14 cellular contexts compared by ENCODE assay signal in the genomic region with DNA sequence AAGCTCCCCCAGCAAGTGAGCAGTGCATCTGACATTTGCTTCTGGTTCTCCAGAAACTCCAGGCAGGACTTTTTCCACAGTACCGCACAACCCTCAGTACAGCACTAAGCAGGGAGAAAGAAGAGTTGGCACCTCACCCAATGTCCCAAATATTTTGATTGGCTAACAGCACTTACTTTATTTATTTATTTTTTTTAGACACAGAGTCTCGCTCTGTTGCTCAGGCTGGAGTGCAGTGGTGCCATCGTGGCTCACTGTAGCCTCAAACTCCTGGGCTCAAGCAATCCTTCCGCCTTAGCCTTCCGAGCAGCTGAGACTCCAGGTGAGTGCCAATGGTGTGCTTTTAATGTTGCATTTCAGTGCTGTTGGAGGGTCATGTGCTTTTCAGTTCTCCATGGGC.
DNase-seq lines count a peak whose midpoint lies in the region; ATAC-seq and TF ChIP-seq lines count a peak whose summit lies in the region.
"Had no signal": no experiment of that assay in that cellular context is flagged by ENCODE, and none has a peak within 500 bp of the region (broad histone marks: within the 10 kb centered on the region; RNA-seq: fewer than 3 reads in every experiment).

No MANE protein-coding gene starts in this region.

- TF ChIP-seq POLR2A in lower leg skin (IDR thresholded peaks at IDR 0.05), result no peak

- no peaks in the 10 kb centered on the region for H3K9me3 Mint-ChIP-seq in activated CD4-positive, alpha-beta T cell treated with anti-CD3 and anti-CD28 coated beads, Interleukin-2, amount 10 ng/mL, durations not matched to agents 24 days and 14 days
- H3K9me3 Mint-ChIP-seq in type B pancreatic cell (no peaks in the 10 kb centered on the region), osteocyte (ENCODE audit: unreplicated experiment) (no peaks in the 10 kb centered on the region)
- H3K9me3 Mint-ChIP-seq: CD4-positive, alpha-beta memory T cell had no signal

- no peak overlapping the region for H3K27ac Mint-ChIP-seq in activated CD4-positive, alpha-beta T cell treated with anti-CD3 and anti-CD28 coated beads, Interleukin-2, amount 10 ng/mL, durations not matched to agents 24 days and 14 days
- H3K27ac Mint-ChIP-seq in type B pancreatic cell (no peak overlapping the region), osteocyte (ENCODE audit: unreplicated experiment) (no peak overlapping the region)
- H3K27ac Mint-ChIP-seq: CD14-positive monocyte; CD4-positive, alpha-beta memory T cell had no signal

- no peak for ATAC-seq in HG02642 (IDR thresholded peaks at IDR 0.05; ENCODE audit: poor library complexity, unreplicated experiment)

- no peaks in the 10 kb centered on the region for H3K36me3 Mint-ChIP-seq in activated CD4-positive, alpha-beta T cell treated with anti-CD3 and anti-CD28 coated beads, Interleukin-2, amount 10 ng/mL, durations not matched to agents 24 days and 14 days (ENCODE audit: low read depth)
- no peaks in the 10 kb centered on the region for H3K36me3 Mint-ChIP-seq in type B pancreatic cell
- no peaks in the 10 kb centered on the region for H3K36me3 Mint-ChIP-seq in osteocyte (ENCODE audit: unreplicated experiment)
- H3K36me3 Mint-ChIP-seq: CD14-positive monocyte; CD4-positive, alpha-beta memory T cell had no signal

- H3K27me3 Mint-ChIP-seq in activated CD4-positive, alpha-beta T cell treated with anti-CD3 and anti-CD28 coated beads, Interleukin-2, amount 10 ng/mL, durations not matched to agents 24 days and 14 days, result peaks cover 9% of the 10 kb centered on the region
- H3K27me3 Mint-ChIP-seq in type B pancreatic cell (peaks cover 3% of the 10 kb centered on the region), osteocyte (ENCODE audit: unreplicated experiment) (peaks cover 17% of the 10 kb centered on the region)

- no peak overlapping the region for H3K4me3 ChIP-seq in lower leg skin (ENCODE audit: low read depth, poor library complexity, severe bottlenecking)
- H3K4me3 ChIP-seq: BLaER1, GM23248, HAP-1 had no signal

- no peak overlapping the region for H3K4me3 Mint-ChIP-seq in activated CD4-positive, alpha-beta T cell treated with anti-CD3 and anti-CD28 coated beads, Interleukin-2, amount 10 ng/mL, durations not matched to agents 24 days and 14 days
- H3K4me3 Mint-ChIP-seq in type B pancreatic cell (no peak overlapping the region), osteocyte (ENCODE audit: unreplicated experiment) (no peak overlapping the region)
- H3K4me3 Mint-ChIP-seq: CD14-positive monocyte; CD4-positive, alpha-beta memory T cell had no signal

- intact Hi-C loops in activated CD4-positive, alpha-beta T cell treated with anti-CD3 and anti-CD28 coated beads, Interleukin-2, amount 10 ng/mL, durations not matched to agents 24 days and 14 days (cut with micrococcal nuclease), result no loop called here
- intact Hi-C loops in lower leg skin (cut with DNase I; ENCODE audit: low total_unique reads), result no loop called here

- peak; percentile 45 for DNase-seq in activated CD4-positive, alpha-beta T cell treated with anti-CD3 and anti-CD28 coated beads, Interleukin-2, amount 10 ng/mL, durations not matched to agents 24 days and 14 days
- no peak for DNase-seq in activated CD4-positive, alpha-beta T cell treated with anti-CD3 and anti-CD28 coated beads for 4 hours
- DNase-seq in lower leg skin (ENCODE audit: low spot score in 2 of 2) (peak; percentile 6 to 21), type B pancreatic cell (ENCODE audit: extremely low spot score, unreplicated experiment) (peak; percentile 15), osteocyte (ENCODE audit: extremely low spot score, unreplicated experiment) (no peak), NCI-H1417 (lab: John Stamatoyannopoulos, UW) (no peak)
- DNase-seq: 8988T; CD4-positive, alpha-beta memory T cell; DMS 273 treated with DMSO at 0.1 percent for 48 hours; GM23248 had no signal

- no peak for TF ChIP-seq CTCF in lower leg skin (IDR thresholded peaks at IDR 0.05)
- TF ChIP-seq CTCF in type B pancreatic cell (conservative IDR thresholded peaks at IDR 0.05), result no peak
- TF ChIP-seq CTCF in osteocyte (IDR thresholded peaks at IDR 0.05), result no peak

- 90 to 92% methylated on average over 5 of the region's 5 CpGs for WGBS in lower leg skin, 2 donors

- H3K4me1 Mint-ChIP-seq in activated CD4-positive, alpha-beta T cell treated with anti-CD3 and anti-CD28 coated beads, Interleukin-2, amount 10 ng/mL, durations not matched to agents 24 days and 14 days, result no peaks in the 10 kb centered on the region
- peaks cover 11% of the 10 kb centered on the region for H3K4me1 Mint-ChIP-seq in type B pancreatic cell (ENCODE audit: unreplicated experiment)
- no peaks in the 10 kb centered on the region for H3K4me1 Mint-ChIP-seq in osteocyte (ENCODE audit: unreplicated experiment)
- H3K4me1 Mint-ChIP-seq: CD4-positive, alpha-beta memory T cell had no signal

Comparison
In these comparisons a context has a peak if more than half of its experiments do, and no peak if none do; other contexts are left out.
1. DNase-seq: peak in activated CD4-positive, alpha-beta T cell treated with anti-CD3 and anti-CD28 coated beads, Interleukin-2, amount 10 ng/mL, durations not matched to agents 24 days and 14 days (single experiment), lower leg skin (2 of 2) and type B pancreatic cell (single experiment); none in activated CD4-positive, alpha-beta T cell treated with anti-CD3 and anti-CD28 coated beads for 4 hours (0 of 2), osteocyte (single experiment) and NCI-H1417 (0 of 3).